Comparison of ENCODE assay signal across 25 cellular contexts in the genomic region with DNA sequence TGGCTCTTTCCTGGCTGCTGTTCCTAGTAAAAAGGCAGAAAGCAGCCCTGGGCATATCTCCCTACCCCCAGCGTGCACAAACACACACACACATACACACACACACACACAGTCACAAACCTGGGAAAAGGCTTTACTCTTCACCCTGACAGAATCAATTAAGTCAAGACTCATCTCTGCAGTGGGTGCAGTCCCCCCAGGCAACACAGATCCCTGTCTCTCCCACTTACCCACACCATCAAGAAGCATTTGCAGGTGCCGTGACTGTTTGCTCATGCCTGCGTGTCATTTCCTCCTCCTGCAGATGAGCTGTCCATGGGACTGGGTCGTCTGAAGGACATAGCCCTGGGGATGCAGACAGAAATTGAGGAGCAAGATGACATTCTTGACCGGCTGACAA. TPM values are rescaled to one million over a fixed set of nuclear protein-coding genes. Genes with fewer than 3 reads are reported as not detected.
DNase-seq lines count a peak whose midpoint lies in the region; ATAC-seq, FAIRE-seq and TF ChIP-seq lines count a peak whose summit lies in the region.
"Had no signal": no experiment of that assay in that cellular context is flagged by ENCODE, and none has a peak within 500 bp of the region (broad histone marks: within the 10 kb centered on the region; RNA-seq: fewer than 3 reads in every experiment).

No MANE protein-coding gene starts in this region.

- no peak for ATAC-seq in natural killer cell treated with Interleukin-12 subunit alpha and Interleukin-12 subunit beta and Interleukin-15 and Interleukin-18, amount 100 ng/mL, for 72 hours
- no peak for ATAC-seq in natural killer cell
- ATAC-seq in GM18511 (IDR thresholded peaks at IDR 0.05; ENCODE audit: unreplicated experiment) = no peak
- ATAC-seq: esophagus mucosa, GM12878, Panc1 had no signal

- H3K27ac Mint-ChIP-seq in natural killer cell treated with Interleukin-12 subunit alpha and Interleukin-12 subunit beta and Interleukin-15 and Interleukin-18, amount 100 ng/mL, for 72 hours = peak overlapping the region; percentile 1 to 4
- H3K27ac Mint-ChIP-seq in natural killer cell = no peak overlapping the region
- no peak overlapping the region for H3K27ac Mint-ChIP-seq in activated CD4-positive, alpha-beta memory T cell treated with anti-CD3 and anti-CD28 coated beads, Interleukin-2, amount 10 ng/mL, durations not matched to agents 7 days and 5 days
- H3K27ac Mint-ChIP-seq: activated naive CD8-positive, alpha-beta T cell treated with anti-CD3 and anti-CD28 coated beads for 36 hours had no signal

- no peak overlapping the region for H3K9ac ChIP-seq in keratinocyte (ENCODE audit: control insufficient read depth, extremely low read depth, insufficient read depth, low read length)

- H3K27ac ChIP-seq in VCaP (peak overlapping the region; percentile 94), keratinocyte (ENCODE audit: control insufficient read depth, insufficient read depth, low read length) (no peak overlapping the region)
- H3K27ac ChIP-seq: left ventricle myocardium inferior, SJCRH30, WERI-Rb-1 had no signal

- H3K4me3 Mint-ChIP-seq in natural killer cell treated with Interleukin-12 subunit alpha and Interleukin-12 subunit beta and Interleukin-15 and Interleukin-18, amount 100 ng/mL, for 72 hours = no peak overlapping the region
- H3K4me3 Mint-ChIP-seq in natural killer cell = no peak overlapping the region
- H3K4me3 Mint-ChIP-seq in activated CD4-positive, alpha-beta memory T cell treated with anti-CD3 and anti-CD28 coated beads, Interleukin-2, amount 10 ng/mL, durations not matched to agents 7 days and 5 days = no peak overlapping the region
- H3K4me3 Mint-ChIP-seq: activated naive CD8-positive, alpha-beta T cell treated with anti-CD3 and anti-CD28 coated beads for 36 hours; neural crest cell had no signal

- H3K4me1 Mint-ChIP-seq in natural killer cell treated with Interleukin-12 subunit alpha and Interleukin-12 subunit beta and Interleukin-15 and Interleukin-18, amount 100 ng/mL, for 72 hours (ENCODE audit: low read depth in 2 of 2) = peaks cover 0 to 14% of the 10 kb centered on the region in 2 donors
- H3K4me1 Mint-ChIP-seq in natural killer cell = peaks cover 9% of the 10 kb centered on the region in 2 donors
- no peaks in the 10 kb centered on the region for H3K4me1 Mint-ChIP-seq in activated CD4-positive, alpha-beta memory T cell treated with anti-CD3 and anti-CD28 coated beads, Interleukin-2, amount 10 ng/mL, durations not matched to agents 7 days and 5 days

- CTCF ChIA-PET in activated CD4-positive, alpha-beta memory T cell treated with anti-CD3 and anti-CD28 coated beads, Interleukin-2, amount 10 ng/mL, durations not matched to agents 7 days and 5 days (lab: Charles Lee) = no interaction called here

- FAIRE-seq in keratinocyte (lab: Jason Lieb, UNC) = no peak
- FAIRE-seq: GM12878 had no signal

- POLR2A ChIA-PET in activated CD4-positive, alpha-beta memory T cell treated with anti-CD3 and anti-CD28 coated beads, Interleukin-2, amount 10 ng/mL, durations not matched to agents 7 days and 5 days (lab: Charles Lee) = no interaction called here

- no peaks in the 10 kb centered on the region for H3K79me2 ChIP-seq in keratinocyte (ENCODE audit: control insufficient read depth, insufficient read depth, low read length)

- intact Hi-C loops in natural killer cell (cut with micrococcal nuclease) = no loop called here

- no peaks in the 10 kb centered on the region for H3K27me3 Mint-ChIP-seq in natural killer cell treated with Interleukin-12 subunit alpha and Interleukin-12 subunit beta and Interleukin-15 and Interleukin-18, amount 100 ng/mL, for 72 hours
- H3K27me3 Mint-ChIP-seq in natural killer cell (ENCODE audit: low read depth in 2 of 2) = no peaks in the 10 kb centered on the region
- H3K27me3 Mint-ChIP-seq in activated CD4-positive, alpha-beta memory T cell treated with anti-CD3 and anti-CD28 coated beads, Interleukin-2, amount 10 ng/mL, durations not matched to agents 7 days and 5 days = no peaks in the 10 kb centered on the region
- H3K27me3 Mint-ChIP-seq: activated naive CD8-positive, alpha-beta T cell treated with anti-CD3 and anti-CD28 coated beads for 36 hours had no signal

- no peaks in the 10 kb centered on the region for H3K9me3 ChIP-seq in keratinocyte (ENCODE audit: control insufficient read depth, low read depth, low read length)
- H3K9me3 ChIP-seq: left ventricle myocardium inferior, SJCRH30 had no signal

- H3K9me3 Mint-ChIP-seq in natural killer cell treated with Interleukin-12 subunit alpha and Interleukin-12 subunit beta and Interleukin-15 and Interleukin-18, amount 100 ng/mL, for 72 hours = no peaks in the 10 kb centered on the region
- H3K9me3 Mint-ChIP-seq in natural killer cell = no peaks in the 10 kb centered on the region
- H3K9me3 Mint-ChIP-seq in activated CD4-positive, alpha-beta memory T cell treated with anti-CD3 and anti-CD28 coated beads, Interleukin-2, amount 10 ng/mL, durations not matched to agents 7 days and 5 days = no peaks in the 10 kb centered on the region
- H3K9me3 Mint-ChIP-seq: activated naive CD8-positive, alpha-beta T cell treated with anti-CD3 and anti-CD28 coated beads for 36 hours; neural crest cell had no signal

- H4K20me1 ChIP-seq in keratinocyte (ENCODE audit: control insufficient read depth, extremely low read depth, insufficient read depth, low read length) = peaks cover 3% of the 10 kb centered on the region

- no peak overlapping the region for H3K4me2 ChIP-seq in keratinocyte (ENCODE audit: control insufficient read depth, extremely low read depth, insufficient read depth, low read depth, low read length)

- H3K4me1 ChIP-seq in keratinocyte (ENCODE audit: control insufficient read depth, extremely low read depth, insufficient read depth, low read length) = peaks cover 9% of the 10 kb centered on the region
- H3K4me1 ChIP-seq: SJCRH30 had no signal

- H3K36me3 Mint-ChIP-seq in natural killer cell treated with Interleukin-12 subunit alpha and Interleukin-12 subunit beta and Interleukin-15 and Interleukin-18, amount 100 ng/mL, for 72 hours = peaks cover 24% of the 10 kb centered on the region
- peaks cover 44% of the 10 kb centered on the region for H3K36me3 Mint-ChIP-seq in natural killer cell
- peaks cover 41% of the 10 kb centered on the region for H3K36me3 Mint-ChIP-seq in activated CD4-positive, alpha-beta memory T cell treated with anti-CD3 and anti-CD28 coated beads, Interleukin-2, amount 10 ng/mL, durations not matched to agents 7 days and 5 days (ENCODE audit: low read depth)

- no peak for TF ChIP-seq CTCF in natural killer cell (IDR thresholded peaks at IDR 0.05)
- TF ChIP-seq CTCF in VCaP (conservative IDR thresholded peaks at IDR 0.05) = no peak
- TF ChIP-seq CTCF in keratinocyte (optimal IDR thresholded peaks at IDR 0.05 in 1 of 3, IDR thresholded peaks at IDR 0.05 in 1 of 3, conservative IDR thresholded peaks at IDR 0.05 in 1 of 3; ENCODE audit: extremely low read depth in 1 of 3, insufficient read depth in 2 of 3, low read length in 3 of 3) = no peak

- no peak for DNase-seq in natural killer cell treated with Interleukin-12 subunit alpha and Interleukin-12 subunit beta and Interleukin-15 and Interleukin-18, amount 100 ng/mL, for 72 hours (ENCODE audit: low spot score)
- DNase-seq in natural killer cell (no peak), keratinocyte (ENCODE audit: low read depth, low spot score) (peak; percentile 21), NAMALWA (ENCODE audit: low spot score) (no peak), OCI-M1 (lab: John Stamatoyannopoulos, UW) (no peak)
- no peak for DNase-seq in activated CD4-positive, alpha-beta memory T cell treated with anti-CD3 and anti-CD28 coated beads, Interleukin-2, amount 10 ng/mL, durations not matched to agents 7 days and 5 days
- DNase-seq: activated CD8-positive, alpha-beta memory T cell treated with anti-CD3 and anti-CD28 coated beads, Interleukin-2, amount 50 U/mL, for 4 hours; activated naive CD8-positive, alpha-beta T cell treated with anti-CD3 and anti-CD28 coated beads for 36 hours; COR-L47; DMS79 treated with DMSO at 0.1 percent for 48 hours; effector CD4-positive, alpha-beta T cell; foreskin melanocyte; KG1; left ventricle myocardium inferior; NCI-H510A; NK-92 treated with Interleukin-12 subunit alpha and Interleukin-12 subunit beta, amount 100 ng/mL, for 24 hours; SJCRH30; stimulated activated CD4-positive, alpha-beta T cell treated with anti-CD3 and anti-CD28 coated beads, Interleukin-15, amount 100 ng/mL, for 24 hours; WERI-Rb-1 had no signal

- no peak overlapping the region for H2AFZ ChIP-seq in keratinocyte (ENCODE audit: control insufficient read depth, low read length)

- dilution Hi-C loops in keratinocyte (cut with MboI; ENCODE audit: extremely low pct_ligation_motif_present, low sequenced_read_pairs) = no loop called here

- H3K9me1 ChIP-seq in keratinocyte (ENCODE audit: control insufficient read depth, extremely low read depth, insufficient read depth, low read length) = no peaks in the 10 kb centered on the region

- H3K36me3 ChIP-seq in keratinocyte (ENCODE audit: control insufficient read depth in 2 of 2, extremely low read depth in 1 of 2, insufficient read depth in 2 of 2, low read length in 2 of 2) = peaks cover 11 to 31% of the 10 kb centered on the region in 2 experiments

- H3K27me3 ChIP-seq in keratinocyte (ENCODE audit: control insufficient read depth, extremely low read depth, insufficient read depth, low read length) = no peaks in the 10 kb centered on the region
- H3K27me3 ChIP-seq: SJCRH30 had no signal

- H3K4me3 ChIP-seq in keratinocyte (ENCODE audit: control insufficient read depth in 2 of 3, extremely low read depth in 1 of 3, insufficient read depth in 2 of 3, low read depth in 1 of 3, low read length in 3 of 3) = no peak overlapping the region
- H3K4me3 ChIP-seq: GM12878, left ventricle myocardium inferior, SJCRH30 had no signal

RNA-seq across cellular contexts. Expression of a gene that starts 28.6 kb away (rescaled TPM):
- 10 to 100 TPM; 23.2 to 29.2 TPM for total RNA-seq in natural killer cell treated with Interleukin-12 subunit alpha and Interleukin-12 subunit beta and Interleukin-15 and Interleukin-18, amount 100 ng/mL, for 72 hours
- total RNA-seq in natural killer cell = 10 to 100 TPM; 35.1 to 40.3 (median 36.8) TPM
- 30.2 to 36.5 TPM (median 31.6 TPM) in 3 replicates for polyA plus RNA-seq in keratinocyte
- polyA plus RNA-seq in keratinocyte (2011; ENCODE audit: low read depth) = 155 TPM
- 28.8 and 37.3 TPM in 2 replicates for polyA plus RNA-seq in keratinocyte (2011; cell fraction: cytosol; rRNA removed)
- 13.6 and 14.3 TPM in 2 replicates for polyA plus RNA-seq in keratinocyte (2011; cell fraction: nucleus; rRNA removed)
- polyA plus RNA-seq in keratinocyte (2012; ENCODE audit: low replicate concordance) = 27.3 and 30.7 TPM in 2 replicates
- polyA minus RNA-seq in keratinocyte = 7.7 to 22.8 TPM (median 11.6 TPM) in 3 replicates
- 8.8 TPM for polyA minus RNA-seq in keratinocyte (2011; cell fraction: cytosol; rRNA and poly(A)+ RNA removed)
- polyA minus RNA-seq in keratinocyte (2011; cell fraction: nucleus; rRNA and poly(A)+ RNA removed) = 3.4 and 6.8 TPM in 2 replicates
- total RNA-seq in activated CD4-positive, alpha-beta memory T cell treated with anti-CD3 and anti-CD28 coated beads, Interleukin-2, amount 10 ng/mL, durations not matched to agents 7 days and 5 days = 10 to 100 TPM; 34.7 to 35.6 TPM

RNA-seq across cellular contexts. Expression of a gene that starts 28.8 kb away (rescaled TPM):
- 100 to 1,000 TPM in 1 of 2 donors, 10 to 100 TPM in 1; 88.5 to 146 TPM for total RNA-seq in natural killer cell treated with Interleukin-12 subunit alpha and Interleukin-12 subunit beta and Interleukin-15 and Interleukin-18, amount 100 ng/mL, for 72 hours
- total RNA-seq in natural killer cell = 100 to 1,000 TPM; 208 to 233 (median 215) TPM
- 12.2 to 15.9 TPM (median 13.6 TPM) in 3 replicates for polyA plus RNA-seq in keratinocyte
- 20.8 TPM for polyA plus RNA-seq in keratinocyte (2011; ENCODE audit: low read depth)
- polyA plus RNA-seq in keratinocyte (2011; cell fraction: cytosol; rRNA removed) = 11.6 and 13.6 TPM in 2 replicates
- polyA plus RNA-seq in keratinocyte (2011; cell fraction: nucleus; rRNA removed) = 34.5 and 39.8 TPM in 2 replicates
- 19.4 and 22.0 TPM in 2 replicates for polyA plus RNA-seq in keratinocyte (2012; ENCODE audit: low replicate concordance)
- 35.4 to 87.8 TPM (median 35.7 TPM) in 3 replicates for polyA minus RNA-seq in keratinocyte
- 25.3 TPM for polyA minus RNA-seq in keratinocyte (2011; cell fraction: cytosol; rRNA and poly(A)+ RNA removed)
- 36.2 and 40.2 TPM in 2 replicates for polyA minus RNA-seq in keratinocyte (2011; cell fraction: nucleus; rRNA and poly(A)+ RNA removed)
- total RNA-seq in activated CD4-positive, alpha-beta memory T cell treated with anti-CD3 and anti-CD28 coated beads, Interleukin-2, amount 10 ng/mL, durations not matched to agents 7 days and 5 days = 100 to 1,000 TPM in 1 of 2 experiments, 10 to 100 TPM in 1; 85.8 to 100 TPM

RNA-seq across cellular contexts. Expression of a gene that starts 29.8 kb away (rescaled TPM):
- total RNA-seq in natural killer cell treated with Interleukin-12 subunit alpha and Interleukin-12 subunit beta and Interleukin-15 and Interleukin-18, amount 100 ng/mL, for 72 hours = 100 to 1,000 TPM in 1 of 2 donors, 10 to 100 TPM in 1; 78.4 to 105 TPM
- total RNA-seq in natural killer cell = 10 to 100 TPM; 50.7 to 71.2 (median 67.4) TPM
- polyA plus RNA-seq in keratinocyte = 25.0 to 33.4 TPM (median 32.1 TPM) in 3 replicates
- 20.1 TPM for polyA plus RNA-seq in keratinocyte (2011; ENCODE audit: low read depth)
- polyA plus RNA-seq in keratinocyte (2011; cell fraction: cytosol; rRNA removed) = 25.7 and 32.5 TPM in 2 replicates
- polyA plus RNA-seq in keratinocyte (2011; cell fraction: nucleus; rRNA removed) = 45.7 and 47.1 TPM in 2 replicates
- polyA plus RNA-seq in keratinocyte (2012; ENCODE audit: low replicate concordance) = 38.4 and 43.5 TPM in 2 replicates
- polyA minus RNA-seq in keratinocyte = 38.7 to 48.3 TPM (median 46.5 TPM) in 3 replicates
- polyA minus RNA-seq in keratinocyte (2011; cell fraction: cytosol; rRNA and poly(A)+ RNA removed) = 36.8 TPM
- 26.8 and 44.1 TPM in 2 replicates for polyA minus RNA-seq in keratinocyte (2011; cell fraction: nucleus; rRNA and poly(A)+ RNA removed)
- total RNA-seq in activated CD4-positive, alpha-beta memory T cell treated with anti-CD3 and anti-CD28 coated beads, Interleukin-2, amount 10 ng/mL, durations not matched to agents 7 days and 5 days = 10 to 100 TPM; 84.8 to 88.2 TPM

Comparison
In these comparisons a context has a peak if more than half of its experiments do, and no peak if none do; other contexts are left out.
1. H3K27ac Mint-ChIP-seq: peak in natural killer cell treated with Interleukin-12 subunit alpha and Interleukin-12 subunit beta and Interleukin-15 and Interleukin-18, amount 100 ng/mL, for 72 hours (2 of 2); none in natural killer cell (0 of 2) and activated CD4-positive, alpha-beta memory T cell treated with anti-CD3 and anti-CD28 coated beads, Interleukin-2, amount 10 ng/mL, durations not matched to agents 7 days and 5 days (single experiment).